20 cellular contexts compared by ENCODE assay signal in the genomic region with DNA sequence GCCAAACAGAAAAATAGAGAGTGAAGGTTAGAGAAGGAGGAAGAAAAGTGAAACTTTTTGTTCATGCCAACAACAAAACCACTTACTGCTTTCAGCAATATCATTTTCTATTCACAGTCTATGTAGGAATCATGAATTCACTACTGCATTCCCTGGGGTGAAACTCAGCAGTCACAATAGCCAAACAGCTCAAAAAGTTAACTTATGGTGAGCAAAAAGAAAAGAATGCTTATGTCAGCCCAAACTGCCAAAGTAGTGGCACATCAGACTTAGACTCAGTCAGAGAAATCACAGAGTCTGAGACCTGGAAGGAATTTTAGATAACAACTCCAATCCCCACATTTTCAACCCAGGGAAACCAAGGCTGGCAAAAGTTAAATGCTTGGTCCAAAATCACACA.
A peak's percentile ranks its signal among the peaks of the same experiment; 100 is the strongest.
DNase-seq lines count a peak whose midpoint lies in the region; TF ChIP-seq lines count a peak whose summit lies in the region.
"Had no signal": no experiment of that assay in that cellular context is flagged by ENCODE, and none has a peak within 500 bp of the region (broad histone marks: within the 10 kb centered on the region; RNA-seq: fewer than 3 reads in every experiment).

No MANE protein-coding gene starts in this region.

- H3K4ac ChIP-seq in mesenchymal stem cell (ENCODE audit: low read depth in 1 of 2, low read length in 2 of 2), result no peak overlapping the region

- no peak overlapping the region for H2AFZ ChIP-seq in mesenchymal stem cell (ENCODE audit: low read depth, low read length)

- no peak overlapping the region for H2BK15ac ChIP-seq in mesenchymal stem cell (ENCODE audit: low read depth, poor library complexity, severe bottlenecking)

- H2AK5ac ChIP-seq in mesenchymal stem cell (ENCODE audit: low read length, severe bottlenecking), result no peak overlapping the region

- DNase-seq in AG20443 (ENCODE audit: low spot score) (peak; percentile 36), M059J (ENCODE audit: low read depth) (peak; percentile 5), brain microvascular endothelial cell (peak; percentile 41), mesenchymal stem cell (peak; percentile 2), C1 segment of cervical spinal cord (lab: John Stamatoyannopoulos, UW) (no peak), UCSD-AML1 (lab: John Stamatoyannopoulos, UW; ENCODE audit: unreplicated experiment) (no peak), COLO829 (ENCODE audit: low spot score) (no peak)
- DNase-seq in stimulated activated CD4-positive, alpha-beta T cell treated with anti-CD3 and anti-CD28 coated beads, Interleukin-4, amount 100 ng/mL, for 1 hour, result no peak
- DNase-seq: activated CD4-positive, alpha-beta T cell treated with anti-CD3 and anti-CD28 coated beads for 48 hours; activated naive CD4-positive, alpha-beta T cell treated with anti-CD3 and anti-CD28 coated beads, Interleukin-2, amount 50 U/mL, for 16 hours; activated T-cell treated with anti-CD3 and anti-CD28 coated beads, Interleukin-2, amount 50 U/mL, for 48 hours; CD4-positive, CD25-positive, alpha-beta regulatory T cell; GDM1; immature natural killer cell; NCI-H510A; NK-92 treated with Interleukin-12 subunit alpha and Interleukin-12 subunit beta, amount 100 ng/mL, for 24 hours; stimulated activated CD4-positive, alpha-beta T cell treated with anti-CD3 and anti-CD28 coated beads, Interleukin-1b, Interleukin-23, amount 100 ng/mL, for 48 hours had no signal

- no peak overlapping the region for H3K4me3 ChIP-seq in brain microvascular endothelial cell (ENCODE audit: low read depth, low read length)
- no peak overlapping the region for H3K4me3 ChIP-seq in mesenchymal stem cell (ENCODE audit: insufficient read depth in 1 of 2, low read depth in 1 of 2, low read length in 2 of 2)
- H3K4me3 ChIP-seq: A549, ascending aorta, GM12878 had no signal

- H3K4me1 ChIP-seq in mesenchymal stem cell (ENCODE audit: control insufficient read depth, insufficient read depth, low read depth, low read length), result peaks cover 2% of the 10 kb centered on the region
- H3K4me1 ChIP-seq: A549 had no signal

- H3K27ac ChIP-seq in brain microvascular endothelial cell (no peak overlapping the region), mesenchymal stem cell (ENCODE audit: low read length, poor library complexity, severe bottlenecking) (peak overlapping the region; percentile 49)
- H3K27ac ChIP-seq: A549, ascending aorta had no signal

- no peak for TF ChIP-seq CTCF in brain microvascular endothelial cell (IDR thresholded peaks at IDR 0.05; ENCODE audit: low read depth, low read length, missing control alignments)

- in situ Hi-C loops in brain microvascular endothelial cell (cut with HindIII; ENCODE audit: low pct_ligation_motif_present, low sequenced_read_pairs), result no loop called here

- H3K79me1 ChIP-seq in mesenchymal stem cell (replicated peaks; ENCODE audit: low read length, poor library complexity, severe bottlenecking), result no peaks in the 10 kb centered on the region

- H4K8ac ChIP-seq in mesenchymal stem cell (ENCODE audit: low read length), result no peak overlapping the region

- H2BK5ac ChIP-seq in mesenchymal stem cell (ENCODE audit: low read depth, low read length, poor library complexity, severe bottlenecking), result no peak overlapping the region

- H3K27me3 ChIP-seq in brain microvascular endothelial cell (replicated peaks) (no peaks in the 10 kb centered on the region), mesenchymal stem cell (ENCODE audit: control insufficient read depth in 1 of 2, insufficient read depth in 1 of 2, low read length in 2 of 2) (no peaks in the 10 kb centered on the region)
- H3K27me3 ChIP-seq: ascending aorta had no signal

- no peaks in the 10 kb centered on the region for H3K9me3 ChIP-seq in mesenchymal stem cell (ENCODE audit: control insufficient read depth, low read length)
- H3K9me3 ChIP-seq: A549, ascending aorta had no signal

- H3K23ac ChIP-seq in mesenchymal stem cell (ENCODE audit: low read length in 2 of 2), result no peak overlapping the region

- H3K36me3 ChIP-seq in brain microvascular endothelial cell (replicated peaks), result no peaks in the 10 kb centered on the region
- H3K36me3 ChIP-seq in mesenchymal stem cell (ENCODE audit: control insufficient read depth in 1 of 2, insufficient read depth in 2 of 2, low read depth in 1 of 2, low read length in 2 of 2), result no peaks in the 10 kb centered on the region
- H3K36me3 ChIP-seq: ascending aorta had no signal

- no peak overlapping the region for H3K18ac ChIP-seq in mesenchymal stem cell (ENCODE audit: low read depth in 1 of 2, low read length in 2 of 2)

- H3K14ac ChIP-seq in mesenchymal stem cell (ENCODE audit: low read length in 2 of 2), result no peak overlapping the region

- no peak overlapping the region for H2BK120ac ChIP-seq in mesenchymal stem cell (ENCODE audit: low read depth, low read length)

- no peak overlapping the region for H3K9ac ChIP-seq in mesenchymal stem cell (ENCODE audit: low read length)

- H3K4me2 ChIP-seq in mesenchymal stem cell (ENCODE audit: low read length, poor library complexity, severe bottlenecking), result peak overlapping the region; percentile 25
- H3K4me2 ChIP-seq: A549 had no signal

- no peak overlapping the region for H2BK12ac ChIP-seq in mesenchymal stem cell (ENCODE audit: low read length in 2 of 2)

- H4K91ac ChIP-seq in mesenchymal stem cell (ENCODE audit: low read length), result no peak overlapping the region

Comparison
In these comparisons a context has a peak if more than half of its experiments do, and no peak if none do; other contexts are left out.
1. DNase-seq: peak in AG20443 (single experiment), M059J (single experiment), brain microvascular endothelial cell (single experiment) and mesenchymal stem cell (single experiment); none in C1 segment of cervical spinal cord (0 of 14), UCSD-AML1 (single experiment), COLO829 (single experiment) and stimulated activated CD4-positive, alpha-beta T cell treated with anti-CD3 and anti-CD28 coated beads, Interleukin-4, amount 100 ng/mL, for 1 hour (single experiment).